In genomic region chr10:80909254-80909653, GRCh38 we compare ENCODE assay signal across 28 cellular contexts.
"Had no signal": no experiment of that assay in that cellular context is flagged by ENCODE, and none has a peak within 500 bp of the region (broad histone marks: within the 10 kb centered on the region; RNA-seq: fewer than 3 reads in every experiment).

No MANE protein-coding gene starts in this region.

- ATAC-seq: activated CD4-positive, CD25-positive, alpha-beta regulatory T cell treated with anti-CD3 and anti-CD28 coated beads, Interleukin-2, amount 50 U/mL, for 24 hours; activated naive CD8-positive, alpha-beta T cell treated with anti-CD3 and anti-CD28 coated beads, Interleukin-2, amount 50 U/mL, for 24 hours; foreskin keratinocyte; heart right ventricle; left ventricle myocardium superior; stimulated activated naive CD8-positive, alpha-beta T cell treated with anti-CD3 and anti-CD28 coated beads, Interleukin-15, Interleukin-2, amounts not matched to agents 100 U/mL and 50 U/mL, for 24 hours had no signal

- H3K9ac ChIP-seq: neural progenitor cell had no signal

- H2AFZ ChIP-seq: neural progenitor cell had no signal

- H3K27me3 ChIP-seq: esophagus muscularis mucosa, foreskin keratinocyte, neural progenitor cell, right lobe of liver, uterus had no signal

- H3K4me1 Mint-ChIP-seq: activated naive CD8-positive, alpha-beta T cell treated with anti-CD3 and anti-CD28 coated beads, Interleukin-2, amount 50 U/mL, for 24 hours; naive B cell had no signal

- H3K27me3 Mint-ChIP-seq: activated naive CD8-positive, alpha-beta T cell treated with anti-CD3 and anti-CD28 coated beads, Interleukin-2, amount 50 U/mL, for 24 hours had no signal

- DNase-seq: activated CD4-positive, alpha-beta T cell treated with anti-CD3 and anti-CD28 coated beads for 48 hours; activated CD4-positive, alpha-beta T cell treated with anti-CD3 and anti-CD28 coated beads, Interleukin-2, amount 50 U/mL, for 48 hours; activated CD8-positive, alpha-beta memory T cell treated with anti-CD3 and anti-CD28 coated beads, Interleukin-2, amount 50 U/mL, for 4 hours; activated gamma-delta T cell; activated naive CD4-positive, alpha-beta T cell treated with anti-CD3 and anti-CD28 coated beads, Interleukin-2, amount 50 U/mL, for 16 hours; activated naive CD8-positive, alpha-beta T cell treated with anti-CD3 and anti-CD28 coated beads, Interleukin-2, amount 50 U/mL, for 24 hours; activated T-cell treated with anti-CD3 and anti-CD28 coated beads, Interleukin-2, amount 50 U/mL, for 1 hour; amygdala; central memory CD4-positive, alpha-beta T cell; dermis blood vessel endothelial cell; effector CD4-positive, alpha-beta T cell; foreskin keratinocyte; heart right ventricle; left ventricle myocardium superior; naive B cell; right lobe of liver; stimulated activated CD4-positive, alpha-beta T cell treated with anti-CD3 and anti-CD28 coated beads, Interleukin-12 subunit alpha, Interleukin-12 subunit beta, amount 100 ng/mL, for 4 hours; stimulated activated CD4-positive, alpha-beta T cell treated with anti-CD3 and anti-CD28 coated beads, Interleukin-4, amount 100 ng/mL, for 1 hour; stimulated activated naive CD8-positive, alpha-beta T cell treated with anti-CD3 and anti-CD28 coated beads, Interleukin-15, Interleukin-2, amounts not matched to agents 100 U/mL and 50 U/mL, for 24 hours; trophoblast cell; uterus had no signal

- H3K36me3 ChIP-seq: esophagus muscularis mucosa, heart right ventricle, neural progenitor cell, right lobe of liver, thoracic aorta, uterus had no signal

- H3K4me1 ChIP-seq: esophagus muscularis mucosa, foreskin keratinocyte, heart right ventricle, right lobe of liver, uterus had no signal

- FAIRE-seq: islet of Langerhans had no signal

- H3K9me3 ChIP-seq: esophagus muscularis mucosa, heart right ventricle, right lobe of liver, thoracic aorta, uterus had no signal

- H3K4me3 ChIP-seq: esophagus muscularis mucosa, heart right ventricle, neural progenitor cell, right lobe of liver, skin epidermis, thoracic aorta, uterus had no signal

- H3K4me3 Mint-ChIP-seq: activated naive CD8-positive, alpha-beta T cell treated with anti-CD3 and anti-CD28 coated beads, Interleukin-2, amount 50 U/mL, for 24 hours; activated T-helper 1 cell treated with anti-CD3 and anti-CD28 coated beads, Interleukin-12 subunit alpha, Interleukin-12 subunit beta, Interleukin-2, Interleukin-4 antibody, amounts not matched to agents 30 ng/mL and 10 ng/mL and 1 ng/mL, durations not matched to agents 14 hours and 24 hours and 36 hours; naive B cell; neural progenitor cell had no signal

- H3K27ac ChIP-seq: esophagus muscularis mucosa, foreskin keratinocyte, heart right ventricle, neural progenitor cell, right lobe of liver, skin epidermis, thoracic aorta, uterus had no signal

- H3K27ac Mint-ChIP-seq: activated naive CD8-positive, alpha-beta T cell treated with anti-CD3 and anti-CD28 coated beads, Interleukin-2, amount 50 U/mL, for 24 hours; activated T-helper 1 cell treated with anti-CD3 and anti-CD28 coated beads, Interleukin-12 subunit alpha, Interleukin-12 subunit beta, Interleukin-2, Interleukin-4 antibody, amounts not matched to agents 30 ng/mL and 10 ng/mL and 1 ng/mL, durations not matched to agents 14 hours and 24 hours and 36 hours; naive B cell; neural progenitor cell had no signal

- H3K36me3 Mint-ChIP-seq: naive B cell, neural progenitor cell had no signal

- H3K9me3 Mint-ChIP-seq: activated naive CD8-positive, alpha-beta T cell treated with anti-CD3 and anti-CD28 coated beads, Interleukin-2, amount 50 U/mL, for 24 hours; activated T-helper 1 cell treated with anti-CD3 and anti-CD28 coated beads, Interleukin-12 subunit alpha, Interleukin-12 subunit beta, Interleukin-2, Interleukin-4 antibody, amounts not matched to agents 30 ng/mL and 10 ng/mL and 1 ng/mL, durations not matched to agents 14 hours and 24 hours and 36 hours; naive B cell; neural progenitor cell had no signal
